Comparison of ENCODE assay signal across 8 cellular contexts in genomic region chr9:89483592-89484474, GRCh38. TPM values are rescaled to one million over a fixed set of nuclear protein-coding genes. Genes with fewer than 3 reads are reported as not detected.
DNase-seq lines count a peak whose midpoint lies in the region; ATAC-seq, FAIRE-seq and TF ChIP-seq lines count a peak whose summit lies in the region.

No MANE protein-coding gene starts in this region.

- H3K9me3 ChIP-seq in left ventricle myocardium inferior (replicated peaks): peaks cover 10% of the 10 kb centered on the region

- peaks cover 23% of the 10 kb centered on the region for H3K4me1 ChIP-seq in left ventricle myocardium inferior

- no peak for FAIRE-seq in D721Med (lab: Jason Lieb, UNC)
- FAIRE-seq in frontal cortex (lab: Jason Lieb, UNC): no peak

- peak; percentile 64 for ATAC-seq in GM19025 (IDR thresholded peaks at IDR 0.05; ENCODE audit: low read depth, unreplicated experiment)
- ATAC-seq in HG03095 (IDR thresholded peaks at IDR 0.05; ENCODE audit: unreplicated experiment): peak; percentile 73

- no peak for TF ChIP-seq CTCF in left ventricle myocardium inferior (IDR thresholded peaks at IDR 0.05; ENCODE audit: borderline replicate concordance)
- no peak for TF ChIP-seq CTCF in D721Med (IDR thresholded peaks at IDR 0.05; ENCODE audit: insufficient read depth, missing control alignments)

- intact Hi-C loops in left ventricle myocardium inferior (cut with micrococcal nuclease): no loop called here

- no peaks in the 10 kb centered on the region for H3K27me3 ChIP-seq in left ventricle myocardium inferior (ENCODE audit: low read depth)

- H3K36me3 ChIP-seq in left ventricle myocardium inferior: no peaks in the 10 kb centered on the region

- H3K27ac ChIP-seq in left ventricle myocardium inferior (replicated peaks) (no peak overlapping the region), temporal lobe (ENCODE audit: low read depth, low read length) (peak overlapping the region; percentile 88)

- H3K4me3 ChIP-seq in left ventricle myocardium inferior: peak overlapping the region; percentile 17

- peak; percentile 60 for DNase-seq in activated CD4-positive, alpha-beta T cell treated with anti-CD3 and anti-CD28 coated beads, Interleukin-2, amount 50 U/mL, for 1 hour
- no peak for DNase-seq in left ventricle myocardium inferior
- no peak for DNase-seq in UCSD-AML1 (lab: John Stamatoyannopoulos, UW; ENCODE audit: unreplicated experiment)
- no peak for DNase-seq in D721Med (ENCODE audit: insufficient read length, low spot score)
- no peak for DNase-seq in frontal cortex (ENCODE audit: low spot score in 2 of 2)

RNA-seq across cellular contexts. Expression of gene SEMA4D, which starts 14.1 kb away (rescaled TPM):
- total RNA-seq in left ventricle myocardium inferior (17.1 TPM), temporal lobe (10.6 TPM), frontal cortex (7.7 TPM)
